21 cellular contexts compared by ENCODE assay signal in the genomic region with DNA sequence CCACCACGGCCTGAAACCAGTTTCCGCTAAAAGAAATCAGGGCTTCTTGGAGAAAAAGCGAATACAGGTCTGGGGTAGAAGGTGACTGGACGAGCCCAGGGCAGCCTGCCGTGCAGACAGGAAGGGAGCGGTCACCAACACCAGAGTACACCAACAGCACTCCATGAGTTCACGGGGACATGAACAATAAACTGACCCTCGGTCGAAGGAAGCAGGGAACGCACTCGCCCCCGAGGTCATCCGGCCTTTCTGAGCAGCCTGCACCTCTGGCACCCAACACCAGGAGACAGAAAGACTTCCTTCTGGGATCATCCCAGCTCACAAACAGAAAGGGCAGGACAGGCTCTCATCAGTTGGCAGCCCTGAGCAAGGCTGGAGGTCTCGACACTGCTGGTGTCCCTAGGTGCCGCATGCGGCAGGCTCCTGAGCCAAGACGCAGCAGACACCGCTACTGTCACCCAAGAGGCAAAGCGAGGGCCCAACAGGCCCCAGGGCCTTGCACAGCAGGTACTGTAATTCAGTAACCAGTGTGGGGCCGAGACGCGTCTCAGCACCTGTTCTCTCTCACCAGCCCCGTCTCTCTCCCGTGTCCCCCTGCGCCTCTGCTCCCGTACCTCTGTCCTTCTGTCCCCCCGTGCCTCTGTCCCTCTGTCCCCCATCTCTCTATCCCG. TPM values are rescaled to one million over a fixed set of nuclear protein-coding genes. Genes with fewer than 3 reads are reported as not detected.
A peak's percentile ranks its signal among the peaks of the same experiment; 100 is the strongest.
DNase-seq lines count a peak whose midpoint lies in the region; ATAC-seq and TF ChIP-seq lines count a peak whose summit lies in the region.
"Had no signal": no experiment of that assay in that cellular context is flagged by ENCODE, and none has a peak within 500 bp of the region (broad histone marks: within the 10 kb centered on the region; RNA-seq: fewer than 3 reads in every experiment).

No MANE protein-coding gene starts in this region.

- H3K9me3 ChIP-seq in endodermal cell (ENCODE audit: control insufficient read depth, low read length), result no peaks in the 10 kb centered on the region
- no peaks in the 10 kb centered on the region for H3K9me3 ChIP-seq in right cardiac atrium (ENCODE audit: control insufficient read depth, low read length)
- no peaks in the 10 kb centered on the region for H3K9me3 ChIP-seq in aorta (ENCODE audit: control insufficient read depth, low read length)
- no peaks in the 10 kb centered on the region for H3K9me3 ChIP-seq in vagina
- H3K9me3 ChIP-seq: testis had no signal

- TF ChIP-seq CTCF in endodermal cell (conservative IDR thresholded peaks at IDR 0.05) (no peak), osteocyte (IDR thresholded peaks at IDR 0.05) (no peak), vagina (IDR thresholded peaks at IDR 0.05) (no peak)

- H3K27ac ChIP-seq in endodermal cell (ENCODE audit: low read depth, low read length) (no peak overlapping the region), right cardiac atrium (ENCODE audit: low read length) (peak overlapping the region; percentile 76), aorta (ENCODE audit: low read depth in 1 of 2, low read length in 2 of 2) (no peak overlapping the region), vagina (no peak overlapping the region)
- H3K27ac ChIP-seq: testis, WERI-Rb-1 had no signal

- H3K27ac Mint-ChIP-seq in endodermal cell, result peak overlapping the region; percentile 78
- H3K27ac Mint-ChIP-seq in osteocyte (ENCODE audit: unreplicated experiment), result no peak overlapping the region
- H3K27ac Mint-ChIP-seq: activated naive CD4-positive, alpha-beta T cell treated with anti-CD3 and anti-CD28 coated beads, Interleukin-2, amount 50 U/mL, for 72 hours; activated T-helper 2 cell treated with anti-CD3 and anti-CD28 coated beads, Interferon-gamma antibody, Interleukin-2, Interleukin-4, amounts not matched to agents 10 μg/mL and 5 μg/mL and 100 μg/mL, durations not matched to agents 14 hours and 24 hours and 36 hours; CD8-positive, alpha-beta T cell; HFFc6; stimulated activated naive B cell treated with anti-CD40 and anti-IgM and Interleukin-4, amounts not matched to agents 10 μg/mL and 1 μg/mL and 100 μg/mL, for 72 hours had no signal

- H3K4me1 Mint-ChIP-seq in endodermal cell (peaks cover 10% of the 10 kb centered on the region), osteocyte (ENCODE audit: unreplicated experiment) (no peaks in the 10 kb centered on the region)

- H3K4me3 Mint-ChIP-seq in endodermal cell (no peak overlapping the region), osteocyte (ENCODE audit: unreplicated experiment) (no peak overlapping the region)
- H3K4me3 Mint-ChIP-seq: CD8-positive, alpha-beta T cell; central memory CD8-positive, alpha-beta T cell; HFFc6; stimulated activated naive B cell treated with anti-CD40 and anti-IgM and Interleukin-4, amounts not matched to agents 10 μg/mL and 1 μg/mL and 100 μg/mL, for 72 hours had no signal

- no peak overlapping the region for H3K9ac ChIP-seq in endodermal cell (ENCODE audit: extremely low read depth, low read length, poor library complexity, severe bottlenecking)

- H3K27me3 Mint-ChIP-seq in endodermal cell (ENCODE audit: insufficient read depth) (no peaks in the 10 kb centered on the region), osteocyte (ENCODE audit: unreplicated experiment) (no peaks in the 10 kb centered on the region)
- H3K27me3 Mint-ChIP-seq: central memory CD8-positive, alpha-beta T cell; stimulated activated naive B cell treated with anti-CD40 and anti-IgM and Interleukin-4, amounts not matched to agents 10 μg/mL and 1 μg/mL and 100 μg/mL, for 72 hours had no signal

- H3K36me3 Mint-ChIP-seq in endodermal cell (ENCODE audit: low read depth) (peaks cover 67% of the 10 kb centered on the region), osteocyte (ENCODE audit: unreplicated experiment) (peaks cover 46% of the 10 kb centered on the region)

- DNase-seq in endodermal cell (no peak), right cardiac atrium (peak in 1 of 3 donors; percentile 66), osteocyte (ENCODE audit: extremely low spot score, unreplicated experiment) (peak; percentile 75), aorta (no peak), KBM-7 (no peak), germinal center (ENCODE audit: low spot score) (no peak), vagina (ENCODE audit: extremely low spot score in 2 of 2) (no peak)
- DNase-seq: activated CD8-positive, alpha-beta memory T cell treated with anti-CD3 and anti-CD28 coated beads, Interleukin-2, amount 50 U/mL, for 4 hours; CD8-positive, alpha-beta T cell; foreskin fibroblast; HFFc6; hypothalamus; OCI-M1; stimulated activated CD4-positive, alpha-beta T cell treated with anti-CD3 and anti-CD28 coated beads, Interleukin-4, amount 100 ng/mL, for 1 hour; stimulated activated naive B cell treated with anti-CD40 and anti-IgM and Interleukin-4, amounts not matched to agents 10 μg/mL and 1 μg/mL and 100 μg/mL, for 72 hours; T-helper 9 cell; testis; WERI-Rb-1 had no signal

- H3K4me3 ChIP-seq in endodermal cell (ENCODE audit: low read length) (no peak overlapping the region), right cardiac atrium (ENCODE audit: low read length) (no peak overlapping the region), aorta (ENCODE audit: low read length in 2 of 2) (no peak overlapping the region), vagina (no peak overlapping the region)
- H3K4me3 ChIP-seq: testis had no signal

- no peaks in the 10 kb centered on the region for H3K9me3 Mint-ChIP-seq in endodermal cell
- H3K9me3 Mint-ChIP-seq in osteocyte (ENCODE audit: unreplicated experiment), result no peaks in the 10 kb centered on the region
- H3K9me3 Mint-ChIP-seq: activated naive CD4-positive, alpha-beta T cell treated with anti-CD3 and anti-CD28 coated beads, Interleukin-2, amount 50 U/mL, for 72 hours; activated T-helper 2 cell treated with anti-CD3 and anti-CD28 coated beads, Interferon-gamma antibody, Interleukin-2, Interleukin-4, amounts not matched to agents 10 μg/mL and 5 μg/mL and 100 μg/mL, durations not matched to agents 14 hours and 24 hours and 36 hours; CD8-positive, alpha-beta T cell; central memory CD8-positive, alpha-beta T cell; HFFc6; stimulated activated naive B cell treated with anti-CD40 and anti-IgM and Interleukin-4, amounts not matched to agents 10 μg/mL and 1 μg/mL and 100 μg/mL, for 72 hours had no signal

- WGBS in endodermal cell (ENCODE audit: insufficient coverage in 1 of 2, insufficient read length in 1 of 2), 2 experiments, result 89 to 92% methylated on average over 18 to 28 of the region's 28 CpGs
- WGBS in right cardiac atrium, result 79% methylated on average over 28 of the region's 28 CpGs
- 91 to 96% methylated on average over 27 to 28 of the region's 28 CpGs for whole genome bisulfite sequencing in aorta, 2 donors

- no peaks in the 10 kb centered on the region for H3K27me3 ChIP-seq in endodermal cell (ENCODE audit: control insufficient read depth, insufficient read depth, low read length, poor library complexity, severe bottlenecking)
- H3K27me3 ChIP-seq in right cardiac atrium (ENCODE audit: control insufficient read depth, insufficient read depth), result no peaks in the 10 kb centered on the region
- H3K27me3 ChIP-seq in aorta (ENCODE audit: control insufficient read depth in 1 of 2, insufficient read depth in 2 of 2, low read length in 1 of 2), result no peaks in the 10 kb centered on the region
- no peaks in the 10 kb centered on the region for H3K27me3 ChIP-seq in vagina
- H3K27me3 ChIP-seq: testis had no signal

- ATAC-seq in right cardiac atrium, result peak; percentile 55 to 84
- ATAC-seq in aorta (ENCODE audit: low FRiP score), result peak; percentile 36
- ATAC-seq: activated naive CD4-positive, alpha-beta T cell treated with anti-CD3 and anti-CD28 coated beads, Interleukin-2, amount 50 U/mL, for 72 hours; CD8-positive, alpha-beta T cell; stimulated activated naive B cell treated with anti-CD40 and anti-IgM and Interleukin-4, amounts not matched to agents 10 μg/mL and 1 μg/mL and 100 μg/mL, for 72 hours had no signal

- H3K4me1 ChIP-seq in endodermal cell (ENCODE audit: control insufficient read depth, insufficient read depth, low read length) (no peaks in the 10 kb centered on the region), right cardiac atrium (ENCODE audit: control insufficient read depth, insufficient read depth, low read length) (no peaks in the 10 kb centered on the region), aorta (ENCODE audit: control insufficient read depth in 1 of 2, insufficient read depth in 2 of 2, low read length in 2 of 2) (no peaks in the 10 kb centered on the region), vagina (no peaks in the 10 kb centered on the region)
- H3K4me1 ChIP-seq: testis had no signal

- peaks cover 54% of the 10 kb centered on the region for H3K36me3 ChIP-seq in endodermal cell (ENCODE audit: control insufficient read depth, insufficient read depth, low read length)
- peaks cover 0 to 5% of the 10 kb centered on the region in 2 donors for H3K36me3 ChIP-seq in aorta (ENCODE audit: control insufficient read depth in 1 of 2, insufficient read depth in 2 of 2, low read length in 1 of 2)
- H3K36me3 ChIP-seq in vagina, result peaks cover 0 to 27% of the 10 kb centered on the region in 2 donors

- TF ChIP-seq POLR2A in vagina (IDR thresholded peaks at IDR 0.05), result no peak

- intact Hi-C loops in right cardiac atrium (cut with DNase I), result no loop called here
- intact Hi-C loops in aorta (cut with DNase I), result no loop called here
- intact Hi-C loops in vagina (cut with DNase I), result no loop called here

- in situ Hi-C loops in KBM-7 (cut with MboI; ENCODE audit: low pct_unique_long_range_greater_than_20kb, low sequenced_read_pairs), result no loop called here

RNA-seq across cellular contexts. Expression of a gene that starts 18.0 kb away (rescaled TPM):
- total RNA-seq in endodermal cell (10 to 100 TPM; 35.8 to 44.7 TPM), right cardiac atrium (100 to 1,000 TPM; 124 to 160 (median 142) TPM), osteocyte (27.5 and 29.0 TPM in 2 replicates), aorta (10 to 100 TPM; 16.3 to 28.2 TPM), vagina (13.3 TPM)
- polyA plus RNA-seq in endodermal cell (2013, experiment 1 of 2), result 23.4 TPM
- polyA plus RNA-seq in endodermal cell (2013, experiment 2 of 2), result 23.9 TPM
- polyA plus RNA-seq in right cardiac atrium (91.6 TPM), aorta (10 to 100 TPM in 1 of 2 donors, 1 to 10 TPM in 1; 7.4 to 16.9 TPM)

RNA-seq across cellular contexts. Expression of a gene that starts 19.2 kb away (rescaled TPM):
- total RNA-seq in endodermal cell, result 1 to 10 TPM; 1.6 to 2.9 TPM
- polyA plus RNA-seq in endodermal cell (2013, experiment 1 of 2), result 2.7 TPM
- 3.2 TPM for polyA plus RNA-seq in endodermal cell (2013, experiment 2 of 2)
- 100 to 1,000 TPM; 320 to 446 (median 375) TPM for total RNA-seq in right cardiac atrium
- polyA plus RNA-seq in right cardiac atrium, result 280 TPM
- total RNA-seq in osteocyte, result 2.6 and 2.9 TPM in 2 replicates
- 10 to 100 TPM in 1 of 2 donors, 1 to 10 TPM in 1; 2.4 to 10.8 TPM for total RNA-seq in aorta
- polyA plus RNA-seq in aorta, result 1 to 10 TPM; 2.0 to 3.9 TPM
- 1.7 TPM for total RNA-seq in vagina

Comparison
In these comparisons a context has a peak if more than half of its experiments do, and no peak if none do; other contexts are left out.
1. RNA of a gene that starts 19.2 kb away (total RNA-seq): 320 to 446 TPM in right cardiac atrium; 2.4 to 10.8 TPM in aorta, 1.6 to 2.9 TPM in endodermal cell, 2.6 to 2.9 TPM in osteocyte and 1.7 TPM in vagina (single experiment); every median in the first group is over 10 times any median in the second.